12 cellular contexts compared by ENCODE assay signal in genomic region chr13:26628706-26629105, GRCh38.
DNase-seq lines count a peak whose midpoint lies in the region; ATAC-seq and TF ChIP-seq lines count a peak whose summit lies in the region.
"Had no signal": no experiment of that assay in that cellular context is flagged by ENCODE, and none has a peak within 500 bp of the region (broad histone marks: within the 10 kb centered on the region; RNA-seq: fewer than 3 reads in every experiment).

No MANE protein-coding gene starts in this region.

- H2AFZ ChIP-seq in PC-3 (ENCODE audit: low read length) (no peak overlapping the region), MM.1S (ENCODE audit: low read length) (no peak overlapping the region)

- DNase-seq in stimulated activated naive CD8-positive, alpha-beta T cell treated with anti-CD3 and anti-CD28 coated beads, Interleukin-15, Interleukin-2, amounts not matched to agents 100 U/mL and 50 U/mL, for 24 hours = peak; percentile 5
- no peak for DNase-seq in stimulated activated naive CD8-positive, alpha-beta T cell treated with anti-CD3 and anti-CD28 coated beads, Interleukin-15, amount 100 ng/mL, for 72 hours
- peak; percentile 3 for DNase-seq in PC-3
- DNase-seq in fibroblast of the aortic adventitia (ENCODE audit: low read depth) = peak; percentile 51
- no peak for DNase-seq in 8988T
- no peak for DNase-seq in DMS153 treated with DMSO at 0.1 percent for 48 hours (lab: John Stamatoyannopoulos, UW; ENCODE audit: unreplicated experiment)
- no peak for DNase-seq in MM.1S
- DNase-seq in globus pallidus (ENCODE audit: low spot score) = no peak
- DNase-seq: DMS79; naive thymus-derived CD4-positive, alpha-beta T cell had no signal

- H3K9me2 ChIP-seq in PC-3 (replicated peaks; ENCODE audit: low read length) = no peaks in the 10 kb centered on the region
- H3K9me2 ChIP-seq in MM.1S (replicated peaks; ENCODE audit: insufficient read depth, low read length) = no peaks in the 10 kb centered on the region

- no peaks in the 10 kb centered on the region for H3K4me1 Mint-ChIP-seq in stimulated activated naive CD8-positive, alpha-beta T cell treated with anti-CD3 and anti-CD28 coated beads, Interleukin-15, amount 100 ng/mL, for 72 hours
- H3K4me1 Mint-ChIP-seq: naive thymus-derived CD4-positive, alpha-beta T cell had no signal

- no TSS peak for BruUV-seq in PC-3 (replicated peaks; lab: Mats Ljungman, UMichigan)

- intact Hi-C loops in PC-3 (cut with micrococcal nuclease) = no loop called here

- H3K4me2 ChIP-seq in PC-3 (ENCODE audit: low read length) (no peak overlapping the region), MM.1S (ENCODE audit: low read depth, low read length) (no peak overlapping the region)

- H3F3A ChIP-seq in PC-3 (ENCODE audit: low read length, unreplicated experiment) = no peaks in the 10 kb centered on the region
- H3F3A ChIP-seq in MM.1S (ENCODE audit: insufficient read depth, low read length) = no peaks in the 10 kb centered on the region

- no peak overlapping the region for H3K27ac Mint-ChIP-seq in stimulated activated naive CD8-positive, alpha-beta T cell treated with anti-CD3 and anti-CD28 coated beads, Interleukin-15, amount 100 ng/mL, for 72 hours
- H3K27ac Mint-ChIP-seq: naive thymus-derived CD4-positive, alpha-beta T cell had no signal

- peaks cover 11 to 26% of the 10 kb centered on the region in 2 donors for H3K9me3 Mint-ChIP-seq in stimulated activated naive CD8-positive, alpha-beta T cell treated with anti-CD3 and anti-CD28 coated beads, Interleukin-15, amount 100 ng/mL, for 72 hours

- H3K27me3 Mint-ChIP-seq in stimulated activated naive CD8-positive, alpha-beta T cell treated with anti-CD3 and anti-CD28 coated beads, Interleukin-15, amount 100 ng/mL, for 72 hours = peaks cover 8% of the 10 kb centered on the region

- POLR2A ChIA-PET in PC-3 (lab: Charles Lee; ENCODE audit: unreplicated experiment) = no interaction called here

- H4K20me1 ChIP-seq in PC-3 (ENCODE audit: low read length) = no peaks in the 10 kb centered on the region
- no peaks in the 10 kb centered on the region for H4K20me1 ChIP-seq in MM.1S (ENCODE audit: insufficient read depth, low read length)

- peaks cover 2% of the 10 kb centered on the region; the same call in 1 of the 2 replicates for H3K36me3 ChIP-seq in PC-3 (ENCODE audit: low read depth, low read length)
- no peaks in the 10 kb centered on the region for H3K36me3 ChIP-seq in MM.1S (replicated peaks; ENCODE audit: insufficient read depth, low read length)
- H3K36me3 ChIP-seq: SJSA1 had no signal

- H3K4me3 Mint-ChIP-seq in stimulated activated naive CD8-positive, alpha-beta T cell treated with anti-CD3 and anti-CD28 coated beads, Interleukin-15, amount 100 ng/mL, for 72 hours = no peak overlapping the region
- H3K4me3 Mint-ChIP-seq: naive thymus-derived CD4-positive, alpha-beta T cell had no signal

- TF ChIP-seq CTCF in PC-3 (conservative IDR thresholded peaks at IDR 0.05; ENCODE audit: low read depth, low read length) (0 out of 2 replicates have a peak, but pooled peaks have one; percentile 14), fibroblast of the aortic adventitia (IDR thresholded peaks at IDR 0.05; ENCODE audit: insufficient read depth, low read length) (peak; percentile 42), MM.1S (IDR thresholded peaks at IDR 0.05; ENCODE audit: low read length) (no peak)

- H3K9ac ChIP-seq in PC-3 (ENCODE audit: low read length) = no peak overlapping the region
- H3K9ac ChIP-seq in MM.1S (ENCODE audit: low read length) = no peak overlapping the region

- CTCF ChIA-PET in PC-3 (lab: Charles Lee) = interaction anchor here (0.5 to 1.7 kb wide), 2 partner anchors 70 to 443 kb away, joined by 4 read pairs; no protein-coding TSS in a partner anchor

- H3K4me1 ChIP-seq in PC-3 (ENCODE audit: insufficient read depth, low read length) (no peaks in the 10 kb centered on the region), MM.1S (ENCODE audit: low read length) (no peaks in the 10 kb centered on the region)
- H3K4me1 ChIP-seq: SJSA1 had no signal

- no peaks in the 10 kb centered on the region for H3K79me2 ChIP-seq in PC-3 (ENCODE audit: low read length)
- no peaks in the 10 kb centered on the region for H3K79me2 ChIP-seq in MM.1S (ENCODE audit: low read length)

- no peaks in the 10 kb centered on the region; the same call in 1 of the 2 replicates for H3K9me3 ChIP-seq in PC-3 (ENCODE audit: low read length)
- H3K9me3 ChIP-seq in MM.1S (replicated peaks; ENCODE audit: insufficient read depth, low read length) = no peaks in the 10 kb centered on the region
- H3K9me3 ChIP-seq: SJSA1 had no signal

- H3K27me3 ChIP-seq in PC-3 (ENCODE audit: low read length) = no peaks in the 10 kb centered on the region
- H3K27me3 ChIP-seq in MM.1S (replicated peaks; ENCODE audit: insufficient read depth, low read length) = no peaks in the 10 kb centered on the region
- H3K27me3 ChIP-seq: SJSA1 had no signal

- H3K27ac ChIP-seq in PC-3 (ENCODE audit: low read length) (no peak overlapping the region), MM.1S (ENCODE audit: low read length) (no peak overlapping the region)
- H3K27ac ChIP-seq: epithelial cell of prostate, SJSA1 had no signal

- no peak overlapping the region for H3K4me3 ChIP-seq in PC-3 (ENCODE audit: low read length)
- H3K4me3 ChIP-seq in fibroblast of the aortic adventitia (ENCODE audit: low read depth, low read length) = no peak overlapping the region
- no peak overlapping the region for H3K4me3 ChIP-seq in MM.1S (ENCODE audit: low read length)
- H3K4me3 ChIP-seq: SJSA1 had no signal

- peak; percentile 9 for ATAC-seq in stimulated activated naive CD8-positive, alpha-beta T cell treated with anti-CD3 and anti-CD28 coated beads, Interleukin-15, Interleukin-2, amounts not matched to agents 100 U/mL and 50 U/mL, for 24 hours
- no peak for ATAC-seq in stimulated activated naive CD8-positive, alpha-beta T cell treated with anti-CD3 and anti-CD28 coated beads, Interleukin-15, amount 100 ng/mL, for 72 hours
- ATAC-seq in PC-3 = peak; percentile 37; the same call in 1 of the 2 replicates
- ATAC-seq: naive thymus-derived CD4-positive, alpha-beta T cell had no signal

Comparison
In these comparisons a context has a peak if more than half of its experiments do, and no peak if none do; other contexts are left out.
1. DNase-seq: peak in stimulated activated naive CD8-positive, alpha-beta T cell treated with anti-CD3 and anti-CD28 coated beads, Interleukin-15, Interleukin-2, amounts not matched to agents 100 U/mL and 50 U/mL, for 24 hours (single experiment), PC-3 (single experiment) and fibroblast of the aortic adventitia (single experiment); none in stimulated activated naive CD8-positive, alpha-beta T cell treated with anti-CD3 and anti-CD28 coated beads, Interleukin-15, amount 100 ng/mL, for 72 hours (0 of 2), 8988T (single experiment), DMS153 treated with DMSO at 0.1 percent for 48 hours (single experiment), MM.1S (single experiment) and globus pallidus (single experiment).